Comparison of ENCODE assay signal across 1 cellular context in genomic region chr1:170594227-170594626, GRCh38.
TF ChIP-seq lines count a peak whose summit lies in the region.

No MANE protein-coding gene starts in this region.

TF ChIP-seq in SK-N-SH, 30 proteins besides CTCF, POLR2A, EP300 and RAD21 (continued from another document):
- TF ChIP-seq REST (IDR thresholded peaks at IDR 0.05; ENCODE audit: low read depth, low read length) (no peak), PBX3 (IDR thresholded peaks at IDR 0.05) (no peak), RFX5 (IDR thresholded peaks at IDR 0.05; ENCODE audit: low read length) (no peak), NFIC (IDR thresholded peaks at IDR 0.05; ENCODE audit: borderline replicate concordance) (no peak), MEF2A (IDR thresholded peaks at IDR 0.05; ENCODE audit: borderline replicate concordance, low read depth) (no peak), YY1 (IDR thresholded peaks at IDR 0.05; ENCODE audit: low read depth) (no peak), ZBTB33 (IDR thresholded peaks at IDR 0.05; ENCODE audit: borderline replicate concordance, low read depth) (no peak), SIN3A (IDR thresholded peaks at IDR 0.05; ENCODE audit: borderline replicate concordance, low read depth, low read length) (no peak), MXI1 (IDR thresholded peaks at IDR 0.05; ENCODE audit: low read depth, low read length) (no peak), JUND (IDR thresholded peaks at IDR 0.05) (no peak), TCF12 (IDR thresholded peaks at IDR 0.05) (no peak)
